In genomic region chr6:4446982-4447381, GRCh38 we compare ENCODE assay signal across 15 cellular contexts.
DNase-seq lines count a peak whose midpoint lies in the region; ATAC-seq and TF ChIP-seq lines count a peak whose summit lies in the region.
"Had no signal": no experiment of that assay in that cellular context is flagged by ENCODE, and none has a peak within 500 bp of the region (broad histone marks: within the 10 kb centered on the region; RNA-seq: fewer than 3 reads in every experiment).

No MANE protein-coding gene starts in this region.

- 64% methylated on average over 8 of the region's 8 CpGs for WGBS in body of pancreas, 2 donors
- WGBS in mesenchymal stem cell, result 58% methylated on average over 7 of the region's 8 CpGs

- peak; percentile 27 for ATAC-seq in body of pancreas
- ATAC-seq in HG02840 (IDR thresholded peaks at IDR 0.05; ENCODE audit: low FRiP score, unreplicated experiment), result no peak
- ATAC-seq in GM21717 (IDR thresholded peaks at IDR 0.05; ENCODE audit: unreplicated experiment), result no peak
- ATAC-seq: activated T-cell treated with anti-CD3 and anti-CD28 coated beads, Interleukin-2, amount 50 U/mL, for 72 hours had no signal

- H3K4me1 ChIP-seq in body of pancreas (no peaks in the 10 kb centered on the region), mesenchymal stem cell (ENCODE audit: control insufficient read depth, insufficient read depth, low read depth, low read length) (no peaks in the 10 kb centered on the region), BE2C (no peaks in the 10 kb centered on the region)

- no peak for TF ChIP-seq POLR2A in body of pancreas (IDR thresholded peaks at IDR 0.05)

- no peak overlapping the region for H2BK120ac ChIP-seq in mesenchymal stem cell (ENCODE audit: low read depth, low read length)

- TF ChIP-seq CTCF in body of pancreas (IDR thresholded peaks at IDR 0.05), result no peak
- TF ChIP-seq CTCF in BE2C (IDR thresholded peaks at IDR 0.05; ENCODE audit: low read depth, low read length), result no peak
- no peak for TF ChIP-seq CTCF in GM13977 (IDR thresholded peaks at IDR 0.05; ENCODE audit: extremely low read depth, insufficient read depth, missing control alignments)

- H3K27me3 ChIP-seq in body of pancreas (no peaks in the 10 kb centered on the region), mesenchymal stem cell (ENCODE audit: control insufficient read depth in 1 of 2, insufficient read depth in 1 of 2, low read length in 2 of 2) (no peaks in the 10 kb centered on the region), BE2C (no peaks in the 10 kb centered on the region)
- H3K27me3 ChIP-seq: spleen had no signal

- no peak overlapping the region for H3K18ac ChIP-seq in mesenchymal stem cell (ENCODE audit: low read depth in 1 of 2, low read length in 2 of 2)

- H2BK5ac ChIP-seq in mesenchymal stem cell (ENCODE audit: low read depth, low read length, poor library complexity, severe bottlenecking), result no peak overlapping the region

- H3K79me1 ChIP-seq in mesenchymal stem cell (replicated peaks; ENCODE audit: low read length, poor library complexity, severe bottlenecking), result no peaks in the 10 kb centered on the region

- peak overlapping the region; percentile 34 for H3K9ac ChIP-seq in mesenchymal stem cell (ENCODE audit: low read length)

- no peak overlapping the region for H2BK15ac ChIP-seq in mesenchymal stem cell (ENCODE audit: low read depth, poor library complexity, severe bottlenecking)

- no peak overlapping the region for H3K4me2 ChIP-seq in mesenchymal stem cell (ENCODE audit: low read length, poor library complexity, severe bottlenecking)

- intact Hi-C loops in body of pancreas (cut with DNase I), result no loop called here

- no peak overlapping the region for H3K27ac ChIP-seq in body of pancreas
- H3K27ac ChIP-seq in mesenchymal stem cell (ENCODE audit: low read length, poor library complexity, severe bottlenecking), result no peak overlapping the region
- H3K27ac ChIP-seq: spleen had no signal

- no peak overlapping the region for H3K4ac ChIP-seq in mesenchymal stem cell (ENCODE audit: low read depth in 1 of 2, low read length in 2 of 2)

- in situ Hi-C loops in GM13977 (cut with MboI; ENCODE audit: low pct_unique_long_range_greater_than_20kb, low sequenced_read_pairs, unreplicated experiment), result no loop called here

- H3K9me3 ChIP-seq in body of pancreas (no peaks in the 10 kb centered on the region), mesenchymal stem cell (ENCODE audit: control insufficient read depth, low read length) (peaks cover 11% of the 10 kb centered on the region), BE2C (no peaks in the 10 kb centered on the region)

- H3K36me3 ChIP-seq in body of pancreas (replicated peaks in 1 of 2; ENCODE audit: insufficient read depth in 1 of 2, low read depth in 2 of 2) (no peaks in the 10 kb centered on the region), mesenchymal stem cell (ENCODE audit: control insufficient read depth in 1 of 2, insufficient read depth in 2 of 2, low read depth in 1 of 2, low read length in 2 of 2) (no peaks in the 10 kb centered on the region), BE2C (no peaks in the 10 kb centered on the region)
- H3K36me3 ChIP-seq: spleen had no signal

- H2BK12ac ChIP-seq in mesenchymal stem cell (ENCODE audit: low read length in 2 of 2), result no peak overlapping the region

- H3K4me3 ChIP-seq in body of pancreas, result no peak overlapping the region
- no peak overlapping the region for H3K4me3 ChIP-seq in mesenchymal stem cell (ENCODE audit: insufficient read depth in 1 of 2, low read depth in 1 of 2, low read length in 2 of 2)
- H3K4me3 ChIP-seq in BE2C (ENCODE audit: low read depth, low read length), result no peak overlapping the region
- H3K4me3 ChIP-seq: spleen had no signal

- H4K91ac ChIP-seq in mesenchymal stem cell (ENCODE audit: low read length), result no peak overlapping the region

- peak; percentile 24 for DNase-seq in Daoy (ENCODE audit: low read depth)
- DNase-seq in MV-4-11 (lab: John Stamatoyannopoulos, UW), result peak; percentile 11
- no peak for DNase-seq in body of pancreas
- peak; percentile 89 for DNase-seq in mesenchymal stem cell
- no peak for DNase-seq in BE2C
- DNase-seq in GM13977 (ENCODE audit: low spot score), result no peak
- DNase-seq: activated T-cell treated with anti-CD3 and anti-CD28 coated beads, Interleukin-2, amount 50 U/mL, for 72 hours; DMS53; erythroblast; immature natural killer cell; nephron progenitor cell; spleen; T-helper 9 cell had no signal

- H4K8ac ChIP-seq in mesenchymal stem cell (ENCODE audit: low read length), result no peak overlapping the region

- no peak overlapping the region for H3K14ac ChIP-seq in mesenchymal stem cell (ENCODE audit: low read length in 2 of 2)

- no peak overlapping the region for H2AK5ac ChIP-seq in mesenchymal stem cell (ENCODE audit: low read length, severe bottlenecking)

- H2AFZ ChIP-seq in mesenchymal stem cell (ENCODE audit: low read depth, low read length), result no peak overlapping the region

- no peak overlapping the region for H3K23ac ChIP-seq in mesenchymal stem cell (ENCODE audit: low read length in 2 of 2)

Comparison
In these comparisons a context has a peak if more than half of its experiments do, and no peak if none do; other contexts are left out.
1. DNase-seq: peak in Daoy (single experiment), MV-4-11 (single experiment) and mesenchymal stem cell (single experiment); none in body of pancreas (0 of 4), BE2C (single experiment) and GM13977 (single experiment).